Comparison of ENCODE assay signal across 17 cellular contexts in genomic region chr10:80273523-80274170, GRCh38. TPM values are rescaled to one million over a fixed set of nuclear protein-coding genes. Genes with fewer than 3 reads are reported as not detected.
A peak's percentile ranks its signal among the peaks of the same experiment; 100 is the strongest.
DNase-seq lines count a peak whose midpoint lies in the region; ATAC-seq, FAIRE-seq and TF ChIP-seq lines count a peak whose summit lies in the region.
"Had no signal": no experiment of that assay in that cellular context is flagged by ENCODE, and none has a peak within 500 bp of the region (broad histone marks: within the 10 kb centered on the region; RNA-seq: fewer than 3 reads in every experiment).

No MANE protein-coding gene starts in this region.

- no peaks in the 10 kb centered on the region for H3K79me2 ChIP-seq in K562 (ENCODE audit: control insufficient read depth, insufficient read depth, low read length)
- no peaks in the 10 kb centered on the region for H3K79me2 ChIP-seq in HepG2 (ENCODE audit: insufficient read depth, low read length)
- no peaks in the 10 kb centered on the region for H3K79me2 ChIP-seq in osteoblast (ENCODE audit: insufficient read depth, low read length)

- BruUV-seq in K562 (replicated peaks; lab: Mats Ljungman, UMichigan), result no TSS peak
- no TSS peak for BruUV-seq in HepG2 (replicated peaks; lab: Mats Ljungman, UMichigan)

- H3K27ac ChIP-seq in A549, result peak overlapping the region; percentile 24 to 72; a peak in 4 of 6 replicates
- no peak overlapping the region for H3K27ac ChIP-seq in K562 (ENCODE audit: extremely low read depth, low read depth, low read length)
- peak overlapping the region; percentile 95 for H3K27ac ChIP-seq in HepG2 (ENCODE audit: extremely low read length, insufficient read depth, low read length)
- no peak overlapping the region for H3K27ac ChIP-seq in osteoblast (ENCODE audit: low read depth, low read length)
- no peak overlapping the region for H3K27ac ChIP-seq in prostate gland
- H3K27ac ChIP-seq: BLaER1 treated with 17β-estradiol and CSF1 and Interleukin-3, amounts not matched to agents 10 nM and 100 nM had no signal

- H3K36me3 ChIP-seq in K562 (ENCODE audit: control insufficient read depth, insufficient read depth, low read length) (no peaks in the 10 kb centered on the region), HepG2 (replicated peaks in 1 of 2; ENCODE audit: control insufficient read depth in 1 of 2, insufficient read depth in 2 of 2, low read length in 2 of 2) (peaks cover 16 to 56% of the 10 kb centered on the region in 2 experiments), osteoblast (ENCODE audit: insufficient read depth, low read length) (no peaks in the 10 kb centered on the region), prostate gland (no peaks in the 10 kb centered on the region)
- H3K36me3 ChIP-seq: BLaER1 treated with 17β-estradiol and CSF1 and Interleukin-3, amounts not matched to agents 10 nM and 100 nM had no signal

- H4K20me1 ChIP-seq in K562 (replicated peaks; ENCODE audit: control insufficient read depth, insufficient read depth, low read length) (no peaks in the 10 kb centered on the region), HepG2 (ENCODE audit: insufficient read depth, low read length) (no peaks in the 10 kb centered on the region), osteoblast (ENCODE audit: insufficient read depth, low read length) (no peaks in the 10 kb centered on the region)
- H4K20me1 ChIP-seq: BLaER1 treated with 17β-estradiol and CSF1 and Interleukin-3, amounts not matched to agents 10 nM and 100 nM had no signal

- no peaks in the 10 kb centered on the region for H3K9me1 ChIP-seq in K562 (ENCODE audit: control insufficient read depth, insufficient read depth, low read length)

- TF ChIP-seq POLR2A in A549 (IDR thresholded peaks at IDR 0.05; ENCODE audit: low read length), result no peak
- TF ChIP-seq POLR2A in K562 (conservative IDR thresholded peaks at IDR 0.05), result no peak
- no peak for TF ChIP-seq POLR2A in HepG2 (IDR thresholded peaks at IDR 0.05; ENCODE audit: insufficient read depth in 1 of 2, low read depth in 2 of 2, low read length in 2 of 2)
- no peak for TF ChIP-seq POLR2A in prostate gland (IDR thresholded peaks at IDR 0.05)

- TF ChIP-seq EP300 in A549 (IDR thresholded peaks at IDR 0.05) (no peak), K562 (IDR thresholded peaks at IDR 0.05; ENCODE audit: low read length) (no peak), HepG2 (IDR thresholded peaks at IDR 0.05; ENCODE audit: low read depth in 2 of 2, low read length in 2 of 2) (no peak), HepG2 (CRISPR knock-in tag; IDR thresholded peaks at IDR 0.05; ENCODE audit: borderline replicate concordance) (no peak)

- H2AFZ ChIP-seq in K562 (ENCODE audit: low read depth, low read length), result peak overlapping the region; percentile 88
- no peak overlapping the region for H2AFZ ChIP-seq in HepG2 (ENCODE audit: low read length)
- no peak overlapping the region for H2AFZ ChIP-seq in osteoblast (ENCODE audit: low read length)
- H2AFZ ChIP-seq: GM23338 had no signal

- no peak for FAIRE-seq in A549 (lab: Jason Lieb, UNC)
- FAIRE-seq in K562 (lab: Jason Lieb, UNC), result no peak
- no peak for FAIRE-seq in HepG2 (lab: Jason Lieb, UNC)
- FAIRE-seq: G401.6, GM12891 had no signal

- TF ChIP-seq CTCF in A549 (IDR thresholded peaks at IDR 0.05), result no peak
- TF ChIP-seq CTCF in K562 (IDR thresholded peaks at IDR 0.05 in 2 of 3, conservative IDR thresholded peaks at IDR 0.05 in 1 of 3; ENCODE audit: insufficient read depth in 2 of 3, low read depth in 1 of 3, low read length in 3 of 3), result no peak
- TF ChIP-seq CTCF in HepG2 (CRISPR knock-in tag; IDR thresholded peaks at IDR 0.05), result no peak
- no peak for TF ChIP-seq CTCF in osteoblast (IDR thresholded peaks at IDR 0.05; ENCODE audit: extremely low read depth, low read depth, low read length)
- no peak for TF ChIP-seq CTCF in prostate gland (IDR thresholded peaks at IDR 0.05)

- H3K4me1 ChIP-seq in A549, result peaks cover 10% of the 10 kb centered on the region; the same call in 2 of the 3 replicates
- peaks cover 14 to 17% of the 10 kb centered on the region in 2 experiments for H3K4me1 ChIP-seq in K562 (replicated peaks in 1 of 2; ENCODE audit: control insufficient read depth in 2 of 2, insufficient read depth in 2 of 2, low read length in 2 of 2)
- H3K4me1 ChIP-seq in HepG2 (ENCODE audit: insufficient read depth, low read length), result peaks cover 58% of the 10 kb centered on the region
- H3K4me1 ChIP-seq in osteoblast (ENCODE audit: insufficient read depth, low read length), result no peaks in the 10 kb centered on the region
- no peaks in the 10 kb centered on the region for H3K4me1 ChIP-seq in prostate gland (replicated peaks)

- no peak for DNase-seq in A549 (ENCODE audit: low read depth in 1 of 2, low spot score in 1 of 2)
- peak in 1 of 4 experiments; percentile 9 for DNase-seq in K562 (ENCODE audit: extremely low read depth in 1 of 4, low spot score in 3 of 4)
- DNase-seq in HepG2 (ENCODE audit: low spot score), result no peak
- DNase-seq in osteoblast (ENCODE audit: insufficient read length, low spot score, missing footprints), result peak; percentile 35
- DNase-seq in NCI-H1105 treated with DMSO at 0.1 percent for 48 hours (lab: John Stamatoyannopoulos, UW), result no peak
- DNase-seq in sciatic nerve (ENCODE audit: low spot score), result no peak
- no peak for DNase-seq in prostate gland (ENCODE audit: low spot score)
- DNase-seq in stimulated activated CD4-positive, alpha-beta T cell treated with anti-CD3 and anti-CD28 coated beads, Interleukin-2, amount 100 ng/mL, for 48 hours, result no peak
- DNase-seq: 8988T; ACHN; CD4-positive, alpha-beta T cell; DMS79; H9 had no signal

- H3K4me2 ChIP-seq in A549, result no peak overlapping the region
- no peak overlapping the region for H3K4me2 ChIP-seq in K562 (ENCODE audit: insufficient read depth, low read length)
- H3K4me2 ChIP-seq in HepG2 (ENCODE audit: low read depth, low read length), result no peak overlapping the region
- H3K4me2 ChIP-seq in osteoblast (ENCODE audit: insufficient read depth, low read length), result no peak overlapping the region
- H3K4me2 ChIP-seq: GM23338 had no signal

- H3K27me3 ChIP-seq in K562 (ENCODE audit: control insufficient read depth in 2 of 2, insufficient read depth in 2 of 2, low read length in 2 of 2) (peaks cover 3 to 31% of the 10 kb centered on the region in 2 experiments; a peak in 4 of 5 replicates), HepG2 (ENCODE audit: control insufficient read depth in 1 of 2, insufficient read depth in 2 of 2, low read length in 2 of 2) (no peaks in the 10 kb centered on the region), osteoblast (ENCODE audit: insufficient read depth, low read length) (peaks cover 14% of the 10 kb centered on the region), prostate gland (replicated peaks; ENCODE audit: insufficient read depth) (no peaks in the 10 kb centered on the region)
- H3K27me3 ChIP-seq: BLaER1 treated with 17β-estradiol and CSF1 and Interleukin-3, amounts not matched to agents 10 nM and 100 nM had no signal

- in situ Hi-C loops in K562 (cut with MboI) (no loop called here), HepG2 (cut with HindIII; ENCODE audit: extremely low pct_ligation_motif_present, low pct_unique_long_range_greater_than_20kb) (loop anchor here (25.0 kb wide), 1 partner anchor 239 kb away; no protein-coding TSS in a partner anchor)

- intact Hi-C loops in K562 (cut with micrococcal nuclease) (no loop called here), HepG2 (cut with micrococcal nuclease; ENCODE audit: unreplicated experiment) (no loop called here), sciatic nerve (cut with DNase I) (no loop called here), prostate gland (cut with DNase I) (no loop called here)

- H3K9me3 ChIP-seq in A549 (no peaks in the 10 kb centered on the region), K562 (replicated peaks; ENCODE audit: control insufficient read depth, insufficient read depth, low read depth, low read length) (no peaks in the 10 kb centered on the region), HepG2 (ENCODE audit: low read length) (no peaks in the 10 kb centered on the region), osteoblast (ENCODE audit: low read depth, low read length) (no peaks in the 10 kb centered on the region), prostate gland (no peaks in the 10 kb centered on the region)
- H3K9me3 ChIP-seq: BLaER1 treated with 17β-estradiol and CSF1 and Interleukin-3, amounts not matched to agents 10 nM and 100 nM had no signal

- no peak overlapping the region for H3K9ac ChIP-seq in K562 (ENCODE audit: insufficient read depth in 1 of 2, low read depth in 2 of 2, low read length in 2 of 2)
- H3K9ac ChIP-seq in HepG2 (ENCODE audit: insufficient read depth, low read depth, low read length), result peak overlapping the region; percentile 58
- H3K9ac ChIP-seq: BLaER1 treated with 17β-estradiol and CSF1 and Interleukin-3, amounts not matched to agents 10 nM and 100 nM had no signal

- no peak overlapping the region for H3K4me3 ChIP-seq in A549
- no peak overlapping the region for H3K4me3 ChIP-seq in K562
- H3K4me3 ChIP-seq in HepG2 (replicated peaks in 1 of 3; ENCODE audit: insufficient read depth in 1 of 3, low read depth in 2 of 3, low read length in 3 of 3), result no peak overlapping the region
- H3K4me3 ChIP-seq in osteoblast (ENCODE audit: insufficient read depth, low read length), result no peak overlapping the region
- no peak overlapping the region for H3K4me3 ChIP-seq in prostate gland
- H3K4me3 ChIP-seq: BLaER1 treated with 17β-estradiol and CSF1 and Interleukin-3, amounts not matched to agents 10 nM and 100 nM; GM23338 had no signal

- TF ChIP-seq RAD21 in A549 (conservative IDR thresholded peaks at IDR 0.05 in 1 of 2, IDR thresholded peaks at IDR 0.05 in 1 of 2) (no peak), K562 (CRISPR knock-in tag; conservative IDR thresholded peaks at IDR 0.05 in 1 of 2, IDR thresholded peaks at IDR 0.05 in 1 of 2) (no peak), HepG2 (CRISPR knock-in tag; IDR thresholded peaks at IDR 0.05) (no peak)

- ATAC-seq in A549 (no peak), K562 (no peak), HepG2 (peak; percentile 8), sciatic nerve (no peak)
- ATAC-seq: GM23338 had no signal

- CTCF ChIA-PET in A549 (lab: Yijun Ruan, JAX) (interaction anchor here (1.0 to 1.8 kb wide), 3 partner anchors 8 to 71 kb away, joined by 3 to 5 read pairs (median 4); no protein-coding TSS in a partner anchor), K562 (lab: Yijun Ruan, JAX; ENCODE audit: low intra/inter-chr PET ratio) (no interaction called here), HepG2 (lab: Yijun Ruan, JAX; ENCODE audit: low intra/inter-chr PET ratio, low total read pairs) (no interaction called here)

- POLR2A ChIA-PET in A549 (lab: Yijun Ruan, JAX) (no interaction called here), K562 (lab: Yijun Ruan, JAX) (interaction anchor here (0.9 to 1.0 kb wide), 3 partner anchors 16 to 189 kb away, joined by 3 to 4 read pairs (median 3); partner anchors contain the start of gene MAT1A), HepG2 (lab: Yijun Ruan, JAX) (interaction anchor here (1.2 to 4.6 kb wide), 11 partner anchors 8 to 232 kb away, joined by 3 to 69 read pairs (median 6); partner anchors contain the start of genes MAT1A and PRXL2A)

- 79% methylated on average over 14 of the region's 14 CpGs for WGBS in A549 (ENCODE audit: missing lambda C conversion rate)
- 64% methylated on average over 14 of the region's 14 CpGs for WGBS in K562 (ENCODE audit: insufficient coverage, low coverage, missing lambda C conversion rate)
- WGBS in HepG2 (ENCODE audit: low lambda C conversion rate), result 97% methylated on average over 13 of the region's 14 CpGs
- 89% methylated on average over 14 of the region's 14 CpGs for whole genome bisulfite sequencing in prostate gland

RNA-seq across cellular contexts. Expression of gene MAT1A, which starts 15.8 kb away (rescaled TPM):
- polyA plus RNA-seq in A549 (2011; rRNA removed) (0.13 and 0.16 TPM in 2 replicates), A549 (2017; fragmentation: RNase III; extraction: RNeasy Plus Mini Kit Qiagen cat#74134 plus additional on column Dnase treatment) (0.03 to 0.20 TPM (median 0.05 TPM) in 3 replicates), K562 (2011; rRNA removed) (0.03 and 0.04 TPM in 2 replicates), K562 (2014; fragmentation: Illumina TruSeq; extraction: Trizol) (0.03 TPM in 1 of 2 replicates, not detected in the other), K562 (2014; fragmentation: Nextera tagmentation; extraction: Ambion mirVana) (not detected), K562 (2014; rRNA removed) (0.19 and 0.30 TPM in 2 replicates), HepG2 (2011; rRNA removed) (57.1 and 71.8 TPM in 2 replicates)
- 0.03 TPM in 1 of 2 replicates, not detected in the other for polyA plus RNA-seq in A549 (2012; cell fraction: cytosol; rRNA removed)
- 0.07 and 0.09 TPM in 2 replicates for polyA plus RNA-seq in A549 (2012; cell fraction: nucleus; rRNA removed)
- polyA minus RNA-seq in A549 (2011; rRNA and poly(A)+ RNA removed), result 0.19 TPM in 1 of 2 replicates, not detected in the other
- total RNA-seq in K562 (2011; cell fraction: chromatin; rRNA removed; ENCODE audit: low replicate concordance), result 0.44 TPM in 1 of 2 replicates, not detected in the other
- total RNA-seq in K562 (2011; cell fraction: nucleolus; rRNA removed), result 0.13 TPM in 1 of 2 replicates, not detected in the other
- not detected in 2 replicates for total RNA-seq in K562 (2011; cell fraction: nucleoplasm; rRNA removed)
- total RNA-seq in K562 (2014; rRNA removed) (0.05 and 0.12 TPM in 2 replicates), K562 (2014; rRNA removed; fragmentation: Illumina TruSeq; extraction: Trizol) (0.15 TPM in 1 of 2 replicates, not detected in the other), K562 (2015; rRNA removed; fragmentation: Illumina TruSeq; extraction: Trizol) (0.11 and 0.26 TPM in 2 replicates), K562 (2021) (0.24 and 0.42 TPM in 2 replicates), HepG2 (2016; rRNA removed; fragmentation: Illumina TruSeq; extraction: Trizol) (76.9 and 101 TPM in 2 replicates), osteoblast (not detected in 2 replicates), sciatic nerve (not detected), prostate gland (1 to 10 TPM in 1 of 2 donors, not detected in 1; 3.9 TPM)
- polyA plus RNA-seq in K562 (2011; cell fraction: cytosol; rRNA removed), result 0.03 and 0.04 TPM in 2 replicates
- 0.09 TPM in 1 of 2 replicates, not detected in the other for polyA plus RNA-seq in K562 (2011; cell fraction: nucleus; rRNA removed)
- 0.46 and 0.47 TPM in 2 replicates for polyA plus RNA-seq in K562 (2012)
- not detected in 2 replicates for polyA minus RNA-seq in K562 (2011; rRNA and poly(A)+ RNA removed)
- polyA minus RNA-seq in K562 (2011; cell fraction: cytosol; rRNA and poly(A)+ RNA removed), result not detected in 2 replicates
- not detected in 2 replicates for polyA minus RNA-seq in K562 (2011; cell fraction: nucleus; rRNA and poly(A)+ RNA removed)
- total RNA-seq in HepG2 (2016; cell fraction: cytosol; rRNA removed; fragmentation: Illumina TruSeq; extraction: Trizol; ENCODE audit: low read depth), result 8.2 and 9.7 TPM in 2 replicates
- 77.4 and 101 TPM in 2 replicates for total RNA-seq in HepG2 (2016; cell fraction: insoluble cytoplasmic fraction; rRNA removed; fragmentation: Illumina TruSeq; extraction: Trizol)
- 35.3 and 36.5 TPM in 2 replicates for total RNA-seq in HepG2 (2016; cell fraction: membrane; rRNA removed; fragmentation: Illumina TruSeq; extraction: Trizol)
- 51.9 and 57.9 TPM in 2 replicates for total RNA-seq in HepG2 (2016; cell fraction: nucleus; rRNA removed; fragmentation: Illumina TruSeq; extraction: Trizol)
- polyA plus RNA-seq in HepG2 (2011; cell fraction: cytosol; rRNA removed), result 67.8 and 68.7 TPM in 2 replicates
- 86.2 and 106 TPM in 2 replicates for polyA plus RNA-seq in HepG2 (2011; cell fraction: nucleus; rRNA removed)
- polyA plus RNA-seq in HepG2 (2012), result 51.2 and 64.8 TPM in 2 replicates
- polyA plus RNA-seq in HepG2 (2016; cell fraction: cytosol; fragmentation: Illumina TruSeq; extraction: Trizol; ENCODE audit: low read depth), result 7.9 and 9.8 TPM in 2 replicates
- 98.3 and 108 TPM in 2 replicates for polyA plus RNA-seq in HepG2 (2016; cell fraction: insoluble cytoplasmic fraction; fragmentation: Illumina TruSeq; extraction: Trizol; ENCODE audit: low read depth)
- 26.5 and 26.9 TPM in 2 replicates for polyA plus RNA-seq in HepG2 (2016; cell fraction: membrane; fragmentation: Illumina TruSeq; extraction: Trizol; ENCODE audit: low read depth)
- polyA plus RNA-seq in HepG2 (2016; cell fraction: nucleus; fragmentation: Illumina TruSeq; extraction: Trizol; ENCODE audit: insufficient read depth, low read depth), result 93.4 and 100 TPM in 2 replicates
- polyA minus RNA-seq in HepG2 (2011; rRNA and poly(A)+ RNA removed; ENCODE audit: low replicate concordance), result 0.07 and 103 TPM in 2 replicates
- 28.5 and 32.8 TPM in 2 replicates for polyA minus RNA-seq in HepG2 (2011; cell fraction: cytosol; rRNA and poly(A)+ RNA removed)
- polyA minus RNA-seq in HepG2 (2011; cell fraction: nucleus; rRNA and poly(A)+ RNA removed), result 23.2 and 35.9 TPM in 2 replicates
- total RNA-seq: CD4-positive, alpha-beta T cell had no signal

Comparison
In these comparisons a context has a peak if more than half of its experiments do, and no peak if none do; other contexts are left out.
1. H3K27ac ChIP-seq: peak in A549 (2 of 2) and HepG2 (single experiment); none in K562 (single experiment), osteoblast (single experiment) and prostate gland (0 of 2).